19 cellular contexts compared by ENCODE assay signal in genomic region chr1:25494952-25495351, GRCh38. TPM values are rescaled to one million over a fixed set of nuclear protein-coding genes. Genes with fewer than 3 reads are reported as not detected.
DNase-seq lines count a peak whose midpoint lies in the region; ATAC-seq, FAIRE-seq and TF ChIP-seq lines count a peak whose summit lies in the region.
"Had no signal": no experiment of that assay in that cellular context is flagged by ENCODE, and none has a peak within 500 bp of the region (broad histone marks: within the 10 kb centered on the region; RNA-seq: fewer than 3 reads in every experiment).

No MANE protein-coding gene starts in this region.

- H3K9me3 ChIP-seq in lower lobe of right lung (no peaks in the 10 kb centered on the region), small intestine (ENCODE audit: control insufficient read depth, low read depth) (no peaks in the 10 kb centered on the region)

- intact Hi-C loops in lower lobe of right lung (cut with DNase I) (no loop called here), CD14-positive monocyte (cut with micrococcal nuclease) (no loop called here)

- CTCF ChIA-PET in T-cell (lab: Charles Lee), result no interaction called here

- H3K4me2 ChIP-seq in GM23338, result no peak overlapping the region

- H3K4me1 Mint-ChIP-seq in GM23338 (peaks cover 23% of the 10 kb centered on the region), T-cell (peaks cover 0 to 5% (median 2%) of the 10 kb centered on the region in 3 donors), CD14-positive monocyte (no peaks in the 10 kb centered on the region)
- H3K4me1 Mint-ChIP-seq in stimulated activated effector memory CD8-positive, alpha-beta T cell treated with anti-CD3 and anti-CD28 coated beads, Interleukin-12 subunit alpha, Interleukin-12 subunit beta, amount 100 ng/mL, for 72 hours, result peaks cover 7% of the 10 kb centered on the region

- H3K4me3 ChIP-seq in GM23338 (no peak overlapping the region), lower lobe of right lung (no peak overlapping the region), small intestine (ENCODE audit: low read depth in 1 of 2, low read length in 2 of 2) (no peak overlapping the region)

- H3K27me3 Mint-ChIP-seq in GM23338 (ENCODE audit: insufficient read depth, low read depth, poor library complexity) (peaks cover 8% of the 10 kb centered on the region), T-cell (no peaks in the 10 kb centered on the region), CD14-positive monocyte (ENCODE audit: low read depth in 3 of 3) (peaks cover 0 to 4% (median 0%) of the 10 kb centered on the region in 3 donors)

- H3K36me3 ChIP-seq in GM23338 (ENCODE audit: insufficient read depth) (peaks cover 8% of the 10 kb centered on the region; the same call in 1 of the 2 replicates), lower lobe of right lung (peaks cover 82% of the 10 kb centered on the region), small intestine (ENCODE audit: control insufficient read depth in 2 of 2, insufficient read depth in 2 of 2, low read length in 2 of 2) (peaks cover 9 to 16% of the 10 kb centered on the region in 2 donors)

- FAIRE-seq in small intestine (lab: Jason Lieb, UNC), result no peak
- FAIRE-seq: HTR-8/SVneo, RCC 7860 had no signal

- H2AFZ ChIP-seq in GM23338, result no peak overlapping the region

- H3K9me3 Mint-ChIP-seq in GM23338 (no peaks in the 10 kb centered on the region), T-cell (no peaks in the 10 kb centered on the region), CD14-positive monocyte (no peaks in the 10 kb centered on the region)
- no peaks in the 10 kb centered on the region for H3K9me3 Mint-ChIP-seq in stimulated activated effector memory CD8-positive, alpha-beta T cell treated with anti-CD3 and anti-CD28 coated beads, Interleukin-12 subunit alpha, Interleukin-12 subunit beta, amount 100 ng/mL, for 72 hours

- ATAC-seq in GM23338 (peak; percentile 47; the same call in 2 of the 3 replicates), T-cell (replicated peaks in 1 of 4) (no peak), lower lobe of right lung (peak; percentile 46 to 58)
- no peak for ATAC-seq in stimulated activated effector memory CD8-positive, alpha-beta T cell treated with anti-CD3 and anti-CD28 coated beads, Interleukin-12 subunit alpha, Interleukin-12 subunit beta, amount 100 ng/mL, for 72 hours
- ATAC-seq: HCT116, Right ventricle myocardium inferior had no signal

- DNase-seq in GM23338 (ENCODE audit: low spot score) (no peak), T-cell (no peak), lower lobe of right lung (no peak), KG1 (lab: John Stamatoyannopoulos, UW) (no peak), CD14-positive monocyte (ENCODE audit: low spot score) (no peak), small intestine (no peak)
- DNase-seq in stimulated activated effector memory CD8-positive, alpha-beta T cell treated with anti-CD3 and anti-CD28 coated beads, Interleukin-12 subunit alpha, Interleukin-12 subunit beta, amount 100 ng/mL, for 72 hours (ENCODE audit: low spot score in 2 of 2), result peak in 1 of 2 donors; percentile 35
- DNase-seq: AML-193, DMS153, GDM1, GOT3, NCI-H1105 treated with DMSO at 0.1 percent for 48 hours, NCI-H1694, NCI-H774 had no signal

- H3K27me3 ChIP-seq in GM23338 (ENCODE audit: insufficient read depth), result no peaks in the 10 kb centered on the region
- no peaks in the 10 kb centered on the region for H3K27me3 ChIP-seq in lower lobe of right lung (ENCODE audit: low read depth)
- H3K27me3 ChIP-seq in small intestine (ENCODE audit: control insufficient read depth in 2 of 2, insufficient read depth in 2 of 2, low read length in 2 of 2), result no peaks in the 10 kb centered on the region

- no peaks in the 10 kb centered on the region for H3F3A ChIP-seq in GM23338 (replicated peaks; ENCODE audit: low read depth)

- peaks cover 3% of the 10 kb centered on the region for H3K4me1 ChIP-seq in GM23338 (ENCODE audit: insufficient read depth)
- H3K4me1 ChIP-seq in lower lobe of right lung, result no peaks in the 10 kb centered on the region
- no peaks in the 10 kb centered on the region for H3K4me1 ChIP-seq in small intestine (ENCODE audit: control insufficient read depth in 2 of 2, insufficient read depth in 1 of 2, low read depth in 1 of 2, low read length in 1 of 2)

- POLR2A ChIA-PET in T-cell (lab: Charles Lee), result no interaction called here

- H3K79me2 ChIP-seq in GM23338 (replicated peaks; ENCODE audit: insufficient read depth), result no peaks in the 10 kb centered on the region

- H3K27ac Mint-ChIP-seq in GM23338 (no peak overlapping the region), T-cell (peak overlapping the region; percentile 24 to 46), CD14-positive monocyte (peak overlapping the region in 1 of 7 donors; percentile 15)
- H3K27ac Mint-ChIP-seq in stimulated activated effector memory CD8-positive, alpha-beta T cell treated with anti-CD3 and anti-CD28 coated beads, Interleukin-12 subunit alpha, Interleukin-12 subunit beta, amount 100 ng/mL, for 72 hours, result peak overlapping the region; percentile 32

- H3K36me3 Mint-ChIP-seq in GM23338 (ENCODE audit: low read depth) (peaks cover 3% of the 10 kb centered on the region; the same call in 2 of the 3 replicates), T-cell (peaks cover 60% of the 10 kb centered on the region), CD14-positive monocyte (peaks cover 78 to 94% of the 10 kb centered on the region in 2 donors)
- peaks cover 99% of the 10 kb centered on the region for H3K36me3 Mint-ChIP-seq in stimulated activated effector memory CD8-positive, alpha-beta T cell treated with anti-CD3 and anti-CD28 coated beads, Interleukin-12 subunit alpha, Interleukin-12 subunit beta, amount 100 ng/mL, for 72 hours

- no peak for TF ChIP-seq CTCF in GM23338 (conservative IDR thresholded peaks at IDR 0.05; ENCODE audit: low read depth in 2 of 2)
- TF ChIP-seq CTCF in lower lobe of right lung (IDR thresholded peaks at IDR 0.05), result no peak
- no peak for TF ChIP-seq CTCF in CD14-positive monocyte (IDR thresholded peaks at IDR 0.05)

- H3K4me3 Mint-ChIP-seq in GM23338 (no peak overlapping the region), T-cell (no peak overlapping the region), CD14-positive monocyte (no peak overlapping the region)
- H3K4me3 Mint-ChIP-seq in stimulated activated effector memory CD8-positive, alpha-beta T cell treated with anti-CD3 and anti-CD28 coated beads, Interleukin-12 subunit alpha, Interleukin-12 subunit beta, amount 100 ng/mL, for 72 hours, result no peak overlapping the region

- H3K27ac ChIP-seq in GM23338 (ENCODE audit: low read depth) (no peak overlapping the region), lower lobe of right lung (no peak overlapping the region), small intestine (ENCODE audit: low read depth in 1 of 2, low read length in 1 of 2) (no peak overlapping the region)
- H3K27ac ChIP-seq: C4-2B had no signal

- no peaks in the 10 kb centered on the region; the same call in 1 of the 2 replicates for H4K20me1 ChIP-seq in GM23338 (replicated peaks; ENCODE audit: insufficient read depth)

- 83 to 92% (median 84%) methylated on average over 3 of the region's 3 CpGs for WGBS in small intestine, 3 donors

- H3K9me2 ChIP-seq in GM23338 (ENCODE audit: insufficient read depth), result no peaks in the 10 kb centered on the region

TF ChIP-seq in GM23338, 12 proteins besides CTCF, POLR2A, EP300 and RAD21 (continues in another document):
- TF ChIP-seq REST (IDR thresholded peaks at IDR 0.05; ENCODE audit: unreplicated experiment) (no peak), POLR2AphosphoS5 (IDR thresholded peaks at IDR 0.05; ENCODE audit: low read depth) (no peak), STAT1 (IDR thresholded peaks at IDR 0.05; ENCODE audit: unreplicated experiment) (no peak), ETS1 (IDR thresholded peaks at IDR 0.05) (no peak), ZNF114 (CRISPR knock-in tag; IDR thresholded peaks at IDR 0.05) (no peak), EZH2 (IDR thresholded peaks at IDR 0.05; ENCODE audit: low read depth, unreplicated experiment) (no peak), JUNB (IDR thresholded peaks at IDR 0.05; ENCODE audit: unreplicated experiment) (no peak), NANOG (IDR thresholded peaks at IDR 0.05; ENCODE audit: borderline replicate concordance) (no peak)

RNA-seq across cellular contexts. Expression of gene LDLRAP1, which starts 48.5 kb away (rescaled TPM):
- 17.1 and 22.7 TPM in 2 replicates for total RNA-seq in GM23338 (2014; rRNA removed; shearing (Covaris generic))
- polyA plus RNA-seq in GM23338 (2016; fragmentation: Nextera tagmentation; extraction: Ambion mirVana) (6.5 and 9.6 TPM in 2 replicates), CD14-positive monocyte (10 to 100 TPM; 14.6 to 18.5 TPM), small intestine (10 to 100 TPM in 2 of 3 donors, 1 to 10 TPM in 1; 9.5 to 18.2 (median 13.0) TPM)
- total RNA-seq in T-cell (100 to 1,000 TPM; 143 to 298 (median 222) TPM), lower lobe of right lung (30.3 TPM)

Comparison
In these comparisons a context has a peak if more than half of its experiments do, and no peak if none do; other contexts are left out.
1. ATAC-seq: peak in GM23338 (single experiment) and lower lobe of right lung (2 of 2); none in T-cell (0 of 4) and stimulated activated effector memory CD8-positive, alpha-beta T cell treated with anti-CD3 and anti-CD28 coated beads, Interleukin-12 subunit alpha, Interleukin-12 subunit beta, amount 100 ng/mL, for 72 hours (single experiment).